ENCODE assay signal across 8 cellular contexts in genomic region chr5:141650851-141651727, GRCh38. TPM values are rescaled to one million over a fixed set of nuclear protein-coding genes. Genes with fewer than 3 reads are reported as not detected.
DNase-seq lines count a peak whose midpoint lies in the region; ATAC-seq and TF ChIP-seq lines count a peak whose summit lies in the region.

Gene FCHSD1, minus strand, starts transcription at chr5:141651418. Its CDS starts 50 bp downstream, at chr5:141651368.

- peak within 1 kb of the TSS; percentile 38 for H3K4me3 ChIP-seq in A673 (ENCODE audit: low read depth, low read length, poor library complexity, severe bottlenecking)

- no peaks in the 10 kb centered on the region for H3K9me3 Mint-ChIP-seq in mesothelial cell of epicardium

- H3K27ac ChIP-seq in A673 (ENCODE audit: low read depth, low read length, poor library complexity, severe bottlenecking) = no peak within 1 kb of the TSS

- no TSS peak for BruUV-seq in A673 (replicated peaks; lab: Mats Ljungman, UMichigan)

- CTCF ChIA-PET in A673 (lab: Charles Lee) = interaction anchor here (0.7 kb wide), 1 partner anchor 19 kb away, joined by 8 read pairs; no protein-coding TSS in a partner anchor

- H3K27ac Mint-ChIP-seq in mesothelial cell of epicardium = no peak within 1 kb of the TSS

- no peaks in the 10 kb centered on the region for H3K27me3 ChIP-seq in A673 (replicated peaks; ENCODE audit: insufficient read depth, low read depth, low read length, poor library complexity)

- in situ Hi-C loops in endometrial microvascular endothelial cells (cut with HindIII; ENCODE audit: inconsistent ontology term, low pct_unique_long_range_greater_than_20kb, low sequenced_read_pairs) = no loop called here

- no peaks in the 10 kb centered on the region for H3K4me1 ChIP-seq in A673 (ENCODE audit: insufficient read depth, low read length, poor library complexity, severe bottlenecking)

- no peaks in the 10 kb centered on the region for H3K36me3 ChIP-seq in A673 (ENCODE audit: insufficient read depth, low read length, poor library complexity, severe bottlenecking)

- H3K4me3 Mint-ChIP-seq in mesothelial cell of epicardium = peak within 1 kb of the TSS; percentile 96

- peaks cover 12% of the 10 kb centered on the region for H3K36me3 Mint-ChIP-seq in mesothelial cell of epicardium

- peak; percentile 64 for ATAC-seq in GM18520 (IDR thresholded peaks at IDR 0.05; ENCODE audit: unreplicated experiment)
- ATAC-seq in HG03039 (IDR thresholded peaks at IDR 0.05; ENCODE audit: unreplicated experiment) = peak; percentile 88

- peaks cover 11% of the 10 kb centered on the region for H3K4me1 Mint-ChIP-seq in mesothelial cell of epicardium

- DNase-seq in A673 (ENCODE audit: low spot score) = peak; percentile 37
- peak; percentile 60 for DNase-seq in NCI-H748 treated with DMSO at 0.1 percent for 48 hours (lab: John Stamatoyannopoulos, UW)
- DNase-seq in activated CD8-positive, alpha-beta memory T cell treated with anti-CD3 and anti-CD28 coated beads for 4 hours (ENCODE audit: low read depth in 2 of 2) = peak; percentile 64 to 75
- DNase-seq in mesothelial cell of epicardium (ENCODE audit: low spot score in 2 of 2, unreplicated experiment in 2 of 2) = peak; percentile 73 to 74
- DNase-seq in stimulated activated CD8-positive, alpha-beta memory T cell treated with anti-CD3 and anti-CD28 coated beads, Interleukin-15, amount 100 ng/mL, for 24 hours (ENCODE audit: low read depth) = peak; percentile 79

- intact Hi-C loops in A673 (cut with micrococcal nuclease; ENCODE audit: unreplicated experiment) = no loop called here

- POLR2A ChIA-PET in A673 (lab: Charles Lee; ENCODE audit: low non-redundant PET) = no interaction called here

- no peaks in the 10 kb centered on the region for H3K9me3 ChIP-seq in A673 (ENCODE audit: low read depth, low read length, poor library complexity, severe bottlenecking)

- no peaks in the 10 kb centered on the region for H3K27me3 Mint-ChIP-seq in mesothelial cell of epicardium (ENCODE audit: low read depth)

- no peak for TF ChIP-seq CTCF in A673 (conservative IDR thresholded peaks at IDR 0.05; ENCODE audit: low read depth, low read length)
- no peak for TF ChIP-seq CTCF in mesothelial cell of epicardium (IDR thresholded peaks at IDR 0.05; ENCODE audit: unreplicated experiment)

RNA-seq across cellular contexts. Expression of gene FCHSD1, which starts in this region (rescaled TPM):
- total RNA-seq in A673 (2021) = 2.3 and 3.9 TPM in 2 replicates
- 68.2 TPM for total RNA-seq in endometrial microvascular endothelial cells (ENCODE audit: inconsistent ontology term)
- total RNA-seq in mesothelial cell of epicardium = 48.6 to 52.0 TPM (median 51.5 TPM) in 3 replicates

Comparison
In these comparisons a context has a peak if more than half of its experiments do, and no peak if none do; other contexts are left out.
1. RNA of gene FCHSD1 (total RNA-seq): 68.2 TPM in endometrial microvascular endothelial cells (single experiment) and 48.6 to 52.0 TPM in mesothelial cell of epicardium; 2.3 to 3.9 TPM in A673; every median in the first group is over 10 times any median in the second.
2. Peak in every context shown above with its lines, with median percentiles within 50 percentile points of each other: DNase-seq.